9 cellular contexts compared by ENCODE assay signal in the genomic region with DNA sequence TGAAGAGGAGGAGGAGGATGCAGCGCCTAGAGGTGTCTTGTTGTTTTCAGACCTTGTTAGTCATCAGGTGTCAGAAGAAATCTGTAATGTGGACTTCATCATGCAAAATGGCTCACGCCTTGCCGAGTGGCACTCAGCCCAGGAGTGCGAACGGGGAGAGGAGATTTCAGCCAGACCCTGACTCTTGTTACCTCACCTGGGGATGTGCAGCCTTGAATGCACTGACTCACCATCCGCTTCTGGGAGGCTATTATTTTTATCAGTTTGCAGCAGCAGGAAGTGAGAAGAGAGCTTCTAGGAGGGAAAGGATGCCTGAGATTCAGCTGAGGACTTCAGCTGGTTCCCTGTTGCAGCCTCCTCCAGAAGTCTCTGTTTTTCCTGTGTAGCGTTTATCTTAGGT. TPM values are rescaled to one million over a fixed set of nuclear protein-coding genes. Genes with fewer than 3 reads are reported as not detected.
DNase-seq lines count a peak whose midpoint lies in the region; ATAC-seq and TF ChIP-seq lines count a peak whose summit lies in the region.
"Had no signal": no experiment of that assay in that cellular context is flagged by ENCODE, and none has a peak within 500 bp of the region (broad histone marks: within the 10 kb centered on the region; RNA-seq: fewer than 3 reads in every experiment).

No MANE protein-coding gene starts in this region.

- no peaks in the 10 kb centered on the region for H3K4me1 ChIP-seq in GM23338 (ENCODE audit: insufficient read depth)

- peaks cover 18% of the 10 kb centered on the region for H3K4me1 Mint-ChIP-seq in activated T-cell treated with anti-CD3 and anti-CD28 coated beads, Interleukin-2, amount 50 U/mL, for 4 hours (ENCODE audit: low read depth)
- H3K4me1 Mint-ChIP-seq in T-cell, result peaks cover 16 to 27% (median 21%) of the 10 kb centered on the region in 3 donors
- peaks cover 21% of the 10 kb centered on the region for H3K4me1 Mint-ChIP-seq in stimulated activated naive CD8-positive, alpha-beta T cell treated with anti-CD3 and anti-CD28 coated beads, Interleukin-15, Interleukin-2, amounts not matched to agents 100 ng/mL and 50 ng/mL, for 24 hours (ENCODE audit: low read depth)
- peaks cover 10% of the 10 kb centered on the region for H3K4me1 Mint-ChIP-seq in GM23338
- peaks cover 4% of the 10 kb centered on the region for H3K4me1 Mint-ChIP-seq in progenitor cell of endocrine pancreas (ENCODE audit: low read depth)

- H3K27ac Mint-ChIP-seq in T-cell, result peak overlapping the region in 1 of 2 donors; percentile 59
- peak overlapping the region; percentile 77 for H3K27ac Mint-ChIP-seq in stimulated activated naive CD8-positive, alpha-beta T cell treated with anti-CD3 and anti-CD28 coated beads, Interleukin-15, Interleukin-2, amounts not matched to agents 100 ng/mL and 50 ng/mL, for 24 hours
- no peak overlapping the region for H3K27ac Mint-ChIP-seq in GM23338
- H3K27ac Mint-ChIP-seq in progenitor cell of endocrine pancreas, result no peak overlapping the region

- no peaks in the 10 kb centered on the region for H3K36me3 ChIP-seq in GM23338 (ENCODE audit: insufficient read depth)

- no peaks in the 10 kb centered on the region for H3K36me3 Mint-ChIP-seq in activated T-cell treated with anti-CD3 and anti-CD28 coated beads, Interleukin-2, amount 50 U/mL, for 4 hours (ENCODE audit: insufficient read depth)
- H3K36me3 Mint-ChIP-seq in T-cell (no peaks in the 10 kb centered on the region), GM23338 (ENCODE audit: low read depth) (no peaks in the 10 kb centered on the region), progenitor cell of endocrine pancreas (ENCODE audit: insufficient read depth) (no peaks in the 10 kb centered on the region)
- H3K36me3 Mint-ChIP-seq in stimulated activated naive CD8-positive, alpha-beta T cell treated with anti-CD3 and anti-CD28 coated beads, Interleukin-15, Interleukin-2, amounts not matched to agents 100 ng/mL and 50 ng/mL, for 24 hours (ENCODE audit: low read depth), result no peaks in the 10 kb centered on the region

- TF ChIP-seq CTCF in GM23338 (conservative IDR thresholded peaks at IDR 0.05; ENCODE audit: low read depth in 2 of 2) (no peak), progenitor cell of endocrine pancreas (IDR thresholded peaks at IDR 0.05; ENCODE audit: unreplicated experiment) (no peak)

- H3K9me3 Mint-ChIP-seq in activated T-cell treated with anti-CD3 and anti-CD28 coated beads, Interleukin-2, amount 50 U/mL, for 4 hours, result no peaks in the 10 kb centered on the region
- no peaks in the 10 kb centered on the region for H3K9me3 Mint-ChIP-seq in T-cell
- no peaks in the 10 kb centered on the region for H3K9me3 Mint-ChIP-seq in stimulated activated naive CD8-positive, alpha-beta T cell treated with anti-CD3 and anti-CD28 coated beads, Interleukin-15, Interleukin-2, amounts not matched to agents 100 ng/mL and 50 ng/mL, for 24 hours
- H3K9me3 Mint-ChIP-seq in GM23338, result no peaks in the 10 kb centered on the region
- H3K9me3 Mint-ChIP-seq in progenitor cell of endocrine pancreas (ENCODE audit: low read depth), result no peaks in the 10 kb centered on the region

- H3K9me2 ChIP-seq in GM23338 (ENCODE audit: insufficient read depth), result no peaks in the 10 kb centered on the region

- H3K27ac ChIP-seq in epithelial cell of prostate (no peak overlapping the region), GM23338 (ENCODE audit: low read depth) (no peak overlapping the region)
- H3K27ac ChIP-seq: body of pancreas had no signal

- CTCF ChIA-PET in T-cell (lab: Charles Lee), result interaction anchor here (0.6 to 7.2 kb wide), 32 partner anchors 9 to 1176 kb away, joined by 3 to 294 read pairs (median 6); no protein-coding TSS in a partner anchor

- no peaks in the 10 kb centered on the region for H4K20me1 ChIP-seq in GM23338 (replicated peaks; ENCODE audit: insufficient read depth)

- H3K27me3 Mint-ChIP-seq in activated T-cell treated with anti-CD3 and anti-CD28 coated beads, Interleukin-2, amount 50 U/mL, for 4 hours (ENCODE audit: low read depth), result peaks cover 23% of the 10 kb centered on the region
- peaks cover 9 to 13% of the 10 kb centered on the region in 2 donors for H3K27me3 Mint-ChIP-seq in T-cell
- peaks cover 25% of the 10 kb centered on the region for H3K27me3 Mint-ChIP-seq in stimulated activated naive CD8-positive, alpha-beta T cell treated with anti-CD3 and anti-CD28 coated beads, Interleukin-15, Interleukin-2, amounts not matched to agents 100 ng/mL and 50 ng/mL, for 24 hours
- peaks cover 21% of the 10 kb centered on the region for H3K27me3 Mint-ChIP-seq in GM23338 (ENCODE audit: insufficient read depth, low read depth, poor library complexity)
- peaks cover 58% of the 10 kb centered on the region for H3K27me3 Mint-ChIP-seq in progenitor cell of endocrine pancreas

- POLR2A ChIA-PET in T-cell (lab: Charles Lee), result interaction anchor here in 1 of 2 donors (0.5 to 1.4 kb wide), 2 partner anchors 596 to 908 kb away, joined by 3 to 4 read pairs; no protein-coding TSS in a partner anchor

- H3K4me3 Mint-ChIP-seq in activated T-cell treated with anti-CD3 and anti-CD28 coated beads, Interleukin-2, amount 50 U/mL, for 4 hours, result peak overlapping the region; percentile 60
- H3K4me3 Mint-ChIP-seq in T-cell (peak overlapping the region; percentile 7 to 85 (median 37)), GM23338 (no peak overlapping the region; the same call in 2 of the 3 replicates), progenitor cell of endocrine pancreas (ENCODE audit: low read depth) (no peak overlapping the region)
- peak overlapping the region; percentile 45 for H3K4me3 Mint-ChIP-seq in stimulated activated naive CD8-positive, alpha-beta T cell treated with anti-CD3 and anti-CD28 coated beads, Interleukin-15, Interleukin-2, amounts not matched to agents 100 ng/mL and 50 ng/mL, for 24 hours

- no peak for DNase-seq in activated T-cell treated with anti-CD3 and anti-CD28 coated beads, Interleukin-2, amount 50 U/mL, for 4 hours
- DNase-seq in activated T-cell treated with anti-CD3 and anti-CD28 coated beads for 4 hours (no peak), T-cell (peak in 2 of 34 experiments; percentile 3), epithelial cell of prostate (ENCODE audit: low read depth, low spot score) (peak; percentile 86), GM23338 (ENCODE audit: low spot score) (no peak), progenitor cell of endocrine pancreas (ENCODE audit: low spot score, unreplicated experiment) (no peak), NCI-H2107 (lab: John Stamatoyannopoulos, UW) (no peak)
- DNase-seq: body of pancreas had no signal

- H3K27me3 ChIP-seq in GM23338 (ENCODE audit: insufficient read depth), result peaks cover 17% of the 10 kb centered on the region
- H3K27me3 ChIP-seq: body of pancreas had no signal

- H3K4me3 ChIP-seq in GM23338, result no peak overlapping the region
- H3K4me3 ChIP-seq: body of pancreas had no signal

- H3K4me2 ChIP-seq in GM23338, result no peak overlapping the region

- peak; percentile 15 to 32 for ATAC-seq in activated T-cell treated with anti-CD3 and anti-CD28 coated beads, Interleukin-2, amount 50 U/mL, for 4 hours
- no peak for ATAC-seq in T-cell (replicated peaks in 1 of 4)
- no peak for ATAC-seq in GM23338
- ATAC-seq: body of pancreas had no signal

- H2AFZ ChIP-seq in GM23338, result no peak overlapping the region

- H3K79me2 ChIP-seq in GM23338 (replicated peaks; ENCODE audit: insufficient read depth), result no peaks in the 10 kb centered on the region

- no peaks in the 10 kb centered on the region for H3F3A ChIP-seq in GM23338 (replicated peaks; ENCODE audit: low read depth)

TF ChIP-seq in GM23338, 12 proteins besides CTCF, POLR2A, EP300 and RAD21 (continues in another document):
- TF ChIP-seq, protein P1, sequence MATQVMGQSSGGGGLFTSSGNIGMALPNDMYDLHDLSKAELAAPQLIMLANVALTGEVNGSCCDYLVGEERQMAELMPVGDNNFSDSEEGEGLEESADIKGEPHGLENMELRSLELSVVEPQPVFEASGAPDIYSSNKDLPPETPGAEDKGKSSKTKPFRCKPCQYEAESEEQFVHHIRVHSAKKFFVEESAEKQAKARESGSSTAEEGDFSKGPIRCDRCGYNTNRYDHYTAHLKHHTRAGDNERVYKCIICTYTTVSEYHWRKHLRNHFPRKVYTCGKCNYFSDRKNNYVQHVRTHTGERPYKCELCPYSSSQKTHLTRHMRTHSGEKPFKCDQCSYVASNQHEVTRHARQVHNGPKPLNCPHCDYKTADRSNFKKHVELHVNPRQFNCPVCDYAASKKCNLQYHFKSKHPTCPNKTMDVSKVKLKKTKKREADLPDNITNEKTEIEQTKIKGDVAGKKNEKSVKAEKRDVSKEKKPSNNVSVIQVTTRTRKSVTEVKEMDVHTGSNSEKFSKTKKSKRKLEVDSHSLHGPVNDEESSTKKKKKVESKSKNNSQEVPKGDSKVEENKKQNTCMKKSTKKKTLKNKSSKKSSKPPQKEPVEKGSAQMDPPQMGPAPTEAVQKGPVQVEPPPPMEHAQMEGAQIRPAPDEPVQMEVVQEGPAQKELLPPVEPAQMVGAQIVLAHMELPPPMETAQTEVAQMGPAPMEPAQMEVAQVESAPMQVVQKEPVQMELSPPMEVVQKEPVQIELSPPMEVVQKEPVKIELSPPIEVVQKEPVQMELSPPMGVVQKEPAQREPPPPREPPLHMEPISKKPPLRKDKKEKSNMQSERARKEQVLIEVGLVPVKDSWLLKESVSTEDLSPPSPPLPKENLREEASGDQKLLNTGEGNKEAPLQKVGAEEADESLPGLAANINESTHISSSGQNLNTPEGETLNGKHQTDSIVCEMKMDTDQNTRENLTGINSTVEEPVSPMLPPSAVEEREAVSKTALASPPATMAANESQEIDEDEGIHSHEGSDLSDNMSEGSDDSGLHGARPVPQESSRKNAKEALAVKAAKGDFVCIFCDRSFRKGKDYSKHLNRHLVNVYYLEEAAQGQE (IDR thresholded peaks at IDR 0.05; ENCODE audit: unreplicated experiment), result no peak
- TF ChIP-seq POLR2AphosphoS5 (IDR thresholded peaks at IDR 0.05; ENCODE audit: low read depth), result no peak
- no peak for TF ChIP-seq EZH2phosphoT487 (IDR thresholded peaks at IDR 0.05; ENCODE audit: unreplicated experiment)
- TF ChIP-seq, protein P2, sequence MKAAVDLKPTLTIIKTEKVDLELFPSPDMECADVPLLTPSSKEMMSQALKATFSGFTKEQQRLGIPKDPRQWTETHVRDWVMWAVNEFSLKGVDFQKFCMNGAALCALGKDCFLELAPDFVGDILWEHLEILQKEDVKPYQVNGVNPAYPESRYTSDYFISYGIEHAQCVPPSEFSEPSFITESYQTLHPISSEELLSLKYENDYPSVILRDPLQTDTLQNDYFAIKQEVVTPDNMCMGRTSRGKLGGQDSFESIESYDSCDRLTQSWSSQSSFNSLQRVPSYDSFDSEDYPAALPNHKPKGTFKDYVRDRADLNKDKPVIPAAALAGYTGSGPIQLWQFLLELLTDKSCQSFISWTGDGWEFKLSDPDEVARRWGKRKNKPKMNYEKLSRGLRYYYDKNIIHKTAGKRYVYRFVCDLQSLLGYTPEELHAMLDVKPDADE (IDR thresholded peaks at IDR 0.05), result no peak
- TF ChIP-seq ZNF114 (CRISPR knock-in tag; IDR thresholded peaks at IDR 0.05), result no peak

RNA-seq across cellular contexts. Expression of a gene that starts 48.1 kb away (rescaled TPM):
- total RNA-seq in activated T-cell treated with anti-CD3 and anti-CD28 coated beads, Interleukin-2, amount 50 U/mL, for 4 hours, result 1 to 10 TPM; 3.1 to 6.9 (median 3.2) TPM
- total RNA-seq in T-cell (10 to 100 TPM; 12.9 to 23.9 (median 19.2) TPM), progenitor cell of endocrine pancreas (25.4 and 25.7 TPM in 2 replicates)
- total RNA-seq in GM23338 (2014; rRNA removed; shearing (Covaris generic)), result 2.4 and 6.5 TPM in 2 replicates
- polyA plus RNA-seq in GM23338 (2016; fragmentation: Nextera tagmentation; extraction: Ambion mirVana), result 1.4 and 1.9 TPM in 2 replicates

Comparison
In these comparisons a context has a peak if more than half of its experiments do, and no peak if none do; other contexts are left out.
1. ATAC-seq: peak in activated T-cell treated with anti-CD3 and anti-CD28 coated beads, Interleukin-2, amount 50 U/mL, for 4 hours (2 of 2); none in T-cell (0 of 4) and GM23338 (single experiment).
2. H3K4me3 Mint-ChIP-seq: peak in activated T-cell treated with anti-CD3 and anti-CD28 coated beads, Interleukin-2, amount 50 U/mL, for 4 hours (single experiment), T-cell (3 of 3) and stimulated activated naive CD8-positive, alpha-beta T cell treated with anti-CD3 and anti-CD28 coated beads, Interleukin-15, Interleukin-2, amounts not matched to agents 100 ng/mL and 50 ng/mL, for 24 hours (single experiment); none in GM23338 (single experiment) and progenitor cell of endocrine pancreas (single experiment).